In genomic region chr10:132170561-132171361, GRCh38 we compare ENCODE assay signal across 19 cellular contexts. TPM values are rescaled to one million over a fixed set of nuclear protein-coding genes. Genes with fewer than 3 reads are reported as not detected.
DNase-seq lines count a peak whose midpoint lies in the region; ATAC-seq, FAIRE-seq and TF ChIP-seq lines count a peak whose summit lies in the region.
"Had no signal": no experiment of that assay in that cellular context is flagged by ENCODE, and none has a peak within 500 bp of the region (broad histone marks: within the 10 kb centered on the region; RNA-seq: fewer than 3 reads in every experiment).

No MANE protein-coding gene starts in this region.

- H3K9ac ChIP-seq in astrocyte (ENCODE audit: low read length) (no peak overlapping the region), endodermal cell (ENCODE audit: extremely low read depth, low read length, poor library complexity, severe bottlenecking) (no peak overlapping the region)

- H2AFZ ChIP-seq in astrocyte (ENCODE audit: low read depth, low read length), result no peak overlapping the region

- peak; percentile 22 for DNase-seq in Right ventricle myocardium superior
- DNase-seq in Right ventricle myocardium inferior (ENCODE audit: missing footprints), result no peak
- DNase-seq in astrocyte (ENCODE audit: low read depth), result no peak
- peak; percentile 35 for DNase-seq in lower lobe of right lung
- DNase-seq in upper lobe of right lung, result peak; percentile 51
- DNase-seq in middle frontal gyrus (ENCODE audit: extremely low spot score, low spot score), result no peak
- DNase-seq in endodermal cell, result no peak
- DNase-seq: GF-D8, GOT3, NCI-H2029, NCI-H510A treated with DMSO at 0.1 percent for 48 hours, SHP77 had no signal

- no peak overlapping the region for H3K4me2 ChIP-seq in astrocyte (ENCODE audit: low read length)
- H3K4me2 ChIP-seq: A549 had no signal

- no peaks in the 10 kb centered on the region for H3K36me3 ChIP-seq in astrocyte (ENCODE audit: insufficient read depth, low read length)
- H3K36me3 ChIP-seq in lower lobe of right lung, result no peaks in the 10 kb centered on the region
- H3K36me3 ChIP-seq in upper lobe of right lung, result no peaks in the 10 kb centered on the region
- H3K36me3 ChIP-seq in endodermal cell (ENCODE audit: control insufficient read depth, insufficient read depth, low read length), result no peaks in the 10 kb centered on the region

- ATAC-seq in Right ventricle myocardium superior (ENCODE audit: poor library complexity), result no peak
- ATAC-seq in Right ventricle myocardium inferior, result no peak
- no peak for ATAC-seq in lower lobe of right lung
- no peak for ATAC-seq in upper lobe of right lung
- no peak for ATAC-seq in HG03378 (IDR thresholded peaks at IDR 0.05; ENCODE audit: unreplicated experiment)
- ATAC-seq: SK-N-SH treated with all-trans-retinoic acid at 6 μM for 48 hours had no signal

- H4K20me1 ChIP-seq in astrocyte (ENCODE audit: insufficient read depth, low read length), result no peaks in the 10 kb centered on the region

- H3K4me3 Mint-ChIP-seq in astrocyte (ENCODE audit: unreplicated experiment) (peak overlapping the region; percentile 23), endodermal cell (no peak overlapping the region)
- H3K4me3 Mint-ChIP-seq: CD14-positive monocyte, IgD-negative memory B cell had no signal

- peaks cover 4% of the 10 kb centered on the region for H3K9me3 Mint-ChIP-seq in astrocyte (ENCODE audit: unreplicated experiment)
- H3K9me3 Mint-ChIP-seq in endodermal cell, result peaks cover 7% of the 10 kb centered on the region

- H3K9me3 ChIP-seq in astrocyte (ENCODE audit: insufficient read depth, low read depth, low read length), result no peaks in the 10 kb centered on the region
- no peaks in the 10 kb centered on the region for H3K9me3 ChIP-seq in lower lobe of right lung
- no peaks in the 10 kb centered on the region for H3K9me3 ChIP-seq in upper lobe of right lung
- H3K9me3 ChIP-seq in endodermal cell (ENCODE audit: control insufficient read depth, low read length), result no peaks in the 10 kb centered on the region
- H3K9me3 ChIP-seq: A549 had no signal

- H3K4me3 ChIP-seq in astrocyte (ENCODE audit: insufficient read depth, low read depth, low read length) (no peak overlapping the region), lower lobe of right lung (no peak overlapping the region), upper lobe of right lung (no peak overlapping the region), endodermal cell (ENCODE audit: low read length) (no peak overlapping the region)
- H3K4me3 ChIP-seq: A549 had no signal

- peaks cover 62% of the 10 kb centered on the region for H3K27me3 Mint-ChIP-seq in astrocyte (ENCODE audit: low read depth, unreplicated experiment)
- peaks cover 2% of the 10 kb centered on the region for H3K27me3 Mint-ChIP-seq in endodermal cell (ENCODE audit: insufficient read depth)

- H3K79me2 ChIP-seq in astrocyte (ENCODE audit: insufficient read depth, low read length), result no peaks in the 10 kb centered on the region

- H3K27me3 ChIP-seq in astrocyte (ENCODE audit: insufficient read depth, low read length), result peaks cover 17% of the 10 kb centered on the region
- H3K27me3 ChIP-seq in lower lobe of right lung (ENCODE audit: low read depth), result no peaks in the 10 kb centered on the region
- no peaks in the 10 kb centered on the region for H3K27me3 ChIP-seq in upper lobe of right lung
- H3K27me3 ChIP-seq in endodermal cell (ENCODE audit: control insufficient read depth, insufficient read depth, low read length, poor library complexity, severe bottlenecking), result peaks cover 9% of the 10 kb centered on the region

- no peaks in the 10 kb centered on the region for H3K4me1 Mint-ChIP-seq in astrocyte (ENCODE audit: low read depth, unreplicated experiment)
- H3K4me1 Mint-ChIP-seq in endodermal cell, result no peaks in the 10 kb centered on the region
- H3K4me1 Mint-ChIP-seq: CD14-positive monocyte had no signal

- H3K36me3 Mint-ChIP-seq in astrocyte (ENCODE audit: low read depth, unreplicated experiment) (no peaks in the 10 kb centered on the region), endodermal cell (ENCODE audit: low read depth) (no peaks in the 10 kb centered on the region)
- H3K36me3 Mint-ChIP-seq: CD14-positive monocyte had no signal

- intact Hi-C loops in Right ventricle myocardium superior (cut with DNase I), result no loop called here
- intact Hi-C loops in Right ventricle myocardium inferior (cut with DNase I), result no loop called here
- intact Hi-C loops in lower lobe of right lung (cut with DNase I), result no loop called here
- intact Hi-C loops in upper lobe of right lung (cut with DNase I), result no loop called here

- FAIRE-seq in astrocyte (lab: Jason Lieb, UNC), result no peak
- FAIRE-seq: A549, GM12891, GM18507 had no signal

- WGBS in endodermal cell (ENCODE audit: insufficient coverage in 1 of 2, insufficient read length in 1 of 2), 2 experiments, result 84 to 88% methylated on average over 30 to 36 of the region's 36 CpGs

- TF ChIP-seq CTCF in astrocyte (IDR thresholded peaks at IDR 0.05; ENCODE audit: insufficient read depth, low read depth, low read length) (no peak), lower lobe of right lung (IDR thresholded peaks at IDR 0.05) (no peak), upper lobe of right lung (IDR thresholded peaks at IDR 0.05) (no peak), endodermal cell (conservative IDR thresholded peaks at IDR 0.05) (no peak)

- H3K27ac ChIP-seq in astrocyte (ENCODE audit: low read depth, low read length), result no peak overlapping the region
- no peak overlapping the region for H3K27ac ChIP-seq in lower lobe of right lung
- H3K27ac ChIP-seq in upper lobe of right lung, result no peak overlapping the region
- no peak overlapping the region for H3K27ac ChIP-seq in endodermal cell (ENCODE audit: low read depth, low read length)
- H3K27ac ChIP-seq: A549 had no signal

- no peaks in the 10 kb centered on the region for H3K4me1 ChIP-seq in astrocyte (ENCODE audit: insufficient read depth, low read length)
- no peaks in the 10 kb centered on the region for H3K4me1 ChIP-seq in lower lobe of right lung
- H3K4me1 ChIP-seq in upper lobe of right lung, result no peaks in the 10 kb centered on the region
- no peaks in the 10 kb centered on the region for H3K4me1 ChIP-seq in endodermal cell (ENCODE audit: control insufficient read depth, insufficient read depth, low read length)

- no peak overlapping the region for H3K27ac Mint-ChIP-seq in astrocyte (ENCODE audit: unreplicated experiment)
- no peak overlapping the region for H3K27ac Mint-ChIP-seq in endodermal cell
- H3K27ac Mint-ChIP-seq: CD14-positive monocyte, IgD-negative memory B cell had no signal

RNA-seq across cellular contexts. Expression of gene DPYSL4, which starts 16.0 kb away (rescaled TPM):
- total RNA-seq in Right ventricle myocardium superior, result 31.7 TPM
- total RNA-seq in Right ventricle myocardium inferior, result 24.9 TPM
- total RNA-seq in astrocyte, result 25.8 and 26.1 TPM in 2 replicates
- total RNA-seq in lower lobe of right lung, result 2.1 TPM
- 1.7 TPM for total RNA-seq in upper lobe of right lung
- total RNA-seq in endodermal cell, result 10 to 100 TPM in 1 of 2 donors, 1 to 10 TPM in 1; 5.1 to 13.5 TPM
- polyA plus RNA-seq in endodermal cell (2013, experiment 1 of 2), result 62.3 TPM
- polyA plus RNA-seq in endodermal cell (2013, experiment 2 of 2), result 52.7 TPM
- polyA plus RNA-seq: CD14-positive monocyte, IgD-negative memory B cell had no signal

Comparison
In these comparisons a context has a peak if more than half of its experiments do, and no peak if none do; other contexts are left out.
1. DNase-seq: peak in Right ventricle myocardium superior (single experiment), lower lobe of right lung (single experiment) and upper lobe of right lung (single experiment); none in Right ventricle myocardium inferior (single experiment), astrocyte (single experiment), middle frontal gyrus (single experiment) and endodermal cell (single experiment).